1 cellular context compared by ENCODE assay signal in the genomic region with DNA sequence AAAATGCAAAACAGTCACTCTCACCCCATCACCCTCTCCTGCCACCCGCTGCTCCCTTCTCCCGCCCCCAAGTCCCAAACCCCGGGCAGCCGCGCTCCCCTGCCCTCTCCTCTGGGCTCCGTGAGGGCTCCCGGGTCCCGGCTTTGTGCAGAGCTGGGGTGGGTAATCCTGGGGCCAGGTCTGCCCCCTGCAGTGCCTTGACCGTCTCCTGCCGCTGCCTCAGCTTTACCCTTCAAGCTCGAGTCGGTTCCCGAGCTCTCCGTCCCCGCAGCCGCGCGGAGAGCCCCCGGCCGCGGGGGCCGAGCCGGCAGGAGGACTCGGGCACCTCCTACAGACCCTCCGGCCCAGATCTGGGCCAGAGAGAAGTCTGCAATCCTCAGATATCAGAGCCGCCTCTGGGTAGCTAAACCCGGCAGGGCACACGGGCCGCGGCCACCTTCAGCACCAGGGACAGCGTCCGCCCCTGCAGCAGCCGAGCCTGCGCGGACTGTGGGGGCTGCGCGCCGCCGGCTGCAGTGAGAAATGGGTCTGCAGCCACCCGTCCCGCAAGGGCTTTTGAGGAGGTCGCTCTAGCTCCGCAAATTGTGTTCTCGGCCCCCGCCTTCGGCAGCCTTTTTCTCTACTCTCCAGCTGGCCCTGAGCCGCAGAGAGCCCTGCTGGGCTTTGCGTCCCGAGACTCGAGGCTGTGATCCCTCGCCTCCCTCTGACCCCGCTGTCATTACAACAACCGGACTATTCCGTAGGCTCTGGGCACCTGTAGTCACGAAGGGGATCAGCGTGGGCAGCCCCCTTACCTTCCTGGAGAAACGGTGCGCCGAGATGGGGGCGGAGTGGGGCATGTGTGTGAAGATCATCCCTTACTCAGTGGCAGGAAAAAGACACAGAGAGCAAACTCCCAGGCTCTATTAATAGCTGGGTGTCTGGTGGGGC.
TF ChIP-seq lines count a peak whose summit lies in the region.

No MANE protein-coding gene starts in this region.

TF ChIP-seq in HepG2, 621 proteins besides CTCF, POLR2A, EP300 and RAD21 (continued from another document and continues in another):
- TF ChIP-seq, protein P1, sequence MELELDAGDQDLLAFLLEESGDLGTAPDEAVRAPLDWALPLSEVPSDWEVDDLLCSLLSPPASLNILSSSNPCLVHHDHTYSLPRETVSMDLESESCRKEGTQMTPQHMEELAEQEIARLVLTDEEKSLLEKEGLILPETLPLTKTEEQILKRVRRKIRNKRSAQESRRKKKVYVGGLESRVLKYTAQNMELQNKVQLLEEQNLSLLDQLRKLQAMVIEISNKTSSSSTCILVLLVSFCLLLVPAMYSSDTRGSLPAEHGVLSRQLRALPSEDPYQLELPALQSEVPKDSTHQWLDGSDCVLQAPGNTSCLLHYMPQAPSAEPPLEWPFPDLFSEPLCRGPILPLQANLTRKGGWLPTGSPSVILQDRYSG (CRISPR knock-in tag; IDR thresholded peaks at IDR 0.05), result no peak
- no peak for TF ChIP-seq ZSCAN29 (CRISPR knock-in tag; conservative IDR thresholded peaks at IDR 0.05)
- TF ChIP-seq, protein P2, sequence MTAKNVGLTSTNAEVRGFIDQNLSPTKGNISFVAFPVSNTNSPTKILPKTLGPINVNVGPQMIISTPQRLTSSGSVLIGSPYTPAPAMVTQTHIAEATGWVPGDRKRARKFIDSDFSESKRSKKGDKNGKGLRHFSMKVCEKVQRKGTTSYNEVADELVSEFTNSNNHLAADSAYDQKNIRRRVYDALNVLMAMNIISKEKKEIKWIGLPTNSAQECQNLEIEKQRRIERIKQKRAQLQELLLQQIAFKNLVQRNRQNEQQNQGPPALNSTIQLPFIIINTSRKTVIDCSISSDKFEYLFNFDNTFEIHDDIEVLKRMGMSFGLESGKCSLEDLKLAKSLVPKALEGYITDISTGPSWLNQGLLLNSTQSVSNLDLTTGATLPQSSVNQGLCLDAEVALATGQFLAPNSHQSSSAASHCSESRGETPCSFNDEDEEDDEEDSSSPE (CRISPR knock-in tag; IDR thresholded peaks at IDR 0.05), result no peak
- TF ChIP-seq, protein P3, sequence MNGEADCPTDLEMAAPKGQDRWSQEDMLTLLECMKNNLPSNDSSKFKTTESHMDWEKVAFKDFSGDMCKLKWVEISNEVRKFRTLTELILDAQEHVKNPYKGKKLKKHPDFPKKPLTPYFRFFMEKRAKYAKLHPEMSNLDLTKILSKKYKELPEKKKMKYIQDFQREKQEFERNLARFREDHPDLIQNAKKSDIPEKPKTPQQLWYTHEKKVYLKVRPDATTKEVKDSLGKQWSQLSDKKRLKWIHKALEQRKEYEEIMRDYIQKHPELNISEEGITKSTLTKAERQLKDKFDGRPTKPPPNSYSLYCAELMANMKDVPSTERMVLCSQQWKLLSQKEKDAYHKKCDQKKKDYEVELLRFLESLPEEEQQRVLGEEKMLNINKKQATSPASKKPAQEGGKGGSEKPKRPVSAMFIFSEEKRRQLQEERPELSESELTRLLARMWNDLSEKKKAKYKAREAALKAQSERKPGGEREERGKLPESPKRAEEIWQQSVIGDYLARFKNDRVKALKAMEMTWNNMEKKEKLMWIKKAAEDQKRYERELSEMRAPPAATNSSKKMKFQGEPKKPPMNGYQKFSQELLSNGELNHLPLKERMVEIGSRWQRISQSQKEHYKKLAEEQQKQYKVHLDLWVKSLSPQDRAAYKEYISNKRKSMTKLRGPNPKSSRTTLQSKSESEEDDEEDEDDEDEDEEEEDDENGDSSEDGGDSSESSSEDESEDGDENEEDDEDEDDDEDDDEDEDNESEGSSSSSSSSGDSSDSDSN (CRISPR knock-in tag; IDR thresholded peaks at IDR 0.05), result no peak
- no peak for TF ChIP-seq IKZF4 (CRISPR knock-in tag; IDR thresholded peaks at IDR 0.05; ENCODE audit: borderline replicate concordance, low read depth, not compliant biosample characterization)
- no peak for TF ChIP-seq ZNF644 (CRISPR knock-in tag; IDR thresholded peaks at IDR 0.05; ENCODE audit: low read depth)
- TF ChIP-seq, protein P4, sequence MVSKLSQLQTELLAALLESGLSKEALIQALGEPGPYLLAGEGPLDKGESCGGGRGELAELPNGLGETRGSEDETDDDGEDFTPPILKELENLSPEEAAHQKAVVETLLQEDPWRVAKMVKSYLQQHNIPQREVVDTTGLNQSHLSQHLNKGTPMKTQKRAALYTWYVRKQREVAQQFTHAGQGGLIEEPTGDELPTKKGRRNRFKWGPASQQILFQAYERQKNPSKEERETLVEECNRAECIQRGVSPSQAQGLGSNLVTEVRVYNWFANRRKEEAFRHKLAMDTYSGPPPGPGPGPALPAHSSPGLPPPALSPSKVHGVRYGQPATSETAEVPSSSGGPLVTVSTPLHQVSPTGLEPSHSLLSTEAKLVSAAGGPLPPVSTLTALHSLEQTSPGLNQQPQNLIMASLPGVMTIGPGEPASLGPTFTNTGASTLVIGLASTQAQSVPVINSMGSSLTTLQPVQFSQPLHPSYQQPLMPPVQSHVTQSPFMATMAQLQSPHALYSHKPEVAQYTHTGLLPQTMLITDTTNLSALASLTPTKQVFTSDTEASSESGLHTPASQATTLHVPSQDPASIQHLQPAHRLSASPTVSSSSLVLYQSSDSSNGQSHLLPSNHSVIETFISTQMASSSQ (IDR thresholded peaks at IDR 0.05; ENCODE audit: low read depth), result no peak
- TF ChIP-seq, protein P4 (CRISPR knock-in tag; IDR thresholded peaks at IDR 0.05; ENCODE audit: borderline replicate concordance), result no peak
- TF ChIP-seq, protein P5, sequence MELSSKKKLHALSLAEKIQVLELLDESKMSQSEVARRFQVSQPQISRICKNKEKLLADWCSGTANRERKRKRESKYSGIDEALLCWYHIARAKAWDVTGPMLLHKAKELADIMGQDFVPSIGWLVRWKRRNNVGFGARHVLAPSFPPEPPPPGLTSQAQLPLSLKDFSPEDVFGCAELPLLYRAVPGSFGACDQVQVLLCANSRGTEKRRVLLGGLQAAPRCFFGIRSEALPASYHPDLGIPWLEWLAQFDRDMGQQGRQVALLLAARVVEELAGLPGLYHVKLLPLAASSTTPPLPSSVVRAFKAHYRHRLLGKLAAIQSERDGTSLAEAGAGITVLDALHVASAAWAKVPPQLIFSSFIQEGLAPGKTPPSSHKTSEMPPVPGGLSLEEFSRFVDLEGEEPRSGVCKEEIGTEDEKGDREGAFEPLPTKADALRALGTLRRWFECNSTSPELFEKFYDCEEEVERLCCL (CRISPR knock-in tag; IDR thresholded peaks at IDR 0.05; ENCODE audit: borderline replicate concordance), result no peak
- no peak for TF ChIP-seq PLRG1 (conservative IDR thresholded peaks at IDR 0.05)
- no peak for TF ChIP-seq NFRKB (IDR thresholded peaks at IDR 0.05)
- TF ChIP-seq ZNF619 (CRISPR knock-in tag; IDR thresholded peaks at IDR 0.05), result no peak
- TF ChIP-seq, protein P6, sequence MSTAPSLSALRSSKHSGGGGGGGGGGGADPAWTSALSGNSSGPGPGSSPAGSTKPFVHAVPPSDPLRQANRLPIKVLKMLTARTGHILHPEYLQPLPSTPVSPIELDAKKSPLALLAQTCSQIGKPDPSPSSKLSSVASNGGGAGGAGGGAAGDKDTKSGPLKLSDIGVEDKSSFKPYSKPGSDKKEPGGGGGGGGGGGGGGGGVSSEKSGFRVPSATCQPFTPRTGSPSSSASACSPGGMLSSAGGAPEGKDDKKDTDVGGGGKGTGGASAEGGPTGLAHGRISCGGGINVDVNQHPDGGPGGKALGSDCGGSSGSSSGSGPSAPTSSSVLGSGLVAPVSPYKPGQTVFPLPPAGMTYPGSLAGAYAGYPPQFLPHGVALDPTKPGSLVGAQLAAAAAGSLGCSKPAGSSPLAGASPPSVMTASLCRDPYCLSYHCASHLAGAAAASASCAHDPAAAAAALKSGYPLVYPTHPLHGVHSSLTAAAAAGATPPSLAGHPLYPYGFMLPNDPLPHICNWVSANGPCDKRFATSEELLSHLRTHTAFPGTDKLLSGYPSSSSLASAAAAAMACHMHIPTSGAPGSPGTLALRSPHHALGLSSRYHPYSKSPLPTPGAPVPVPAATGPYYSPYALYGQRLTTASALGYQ (CRISPR knock-in tag; IDR thresholded peaks at IDR 0.05), result peak; percentile 37; the same call in 1 of the 2 replicates
- no peak for TF ChIP-seq SRY (CRISPR knock-in tag; IDR thresholded peaks at IDR 0.05)
- no peak for TF ChIP-seq ZNF260 (CRISPR knock-in tag; IDR thresholded peaks at IDR 0.05; ENCODE audit: borderline replicate concordance, low read depth)
- TF ChIP-seq KDM5A (IDR thresholded peaks at IDR 0.05; ENCODE audit: borderline replicate concordance, low read length), result no peak
- TF ChIP-seq EZH2 (conservative IDR thresholded peaks at IDR 0.05; ENCODE audit: low read depth, low read length), result peak; percentile 56; the same call in 1 of the 2 replicates
- TF ChIP-seq ZFP36L1 (CRISPR knock-in tag; IDR thresholded peaks at IDR 0.05), result no peak
- no peak for TF ChIP-seq ZNF720 (CRISPR knock-in tag; IDR thresholded peaks at IDR 0.05)
- no peak for TF ChIP-seq NFIB (CRISPR knock-in tag; IDR thresholded peaks at IDR 0.05; ENCODE audit: borderline replicate concordance)
- 0 out of 2 replicates have a peak, but pooled peaks have one; percentile 45 for TF ChIP-seq GABPB1 (CRISPR knock-in tag; IDR thresholded peaks at IDR 0.05)
- TF ChIP-seq, protein P7, sequence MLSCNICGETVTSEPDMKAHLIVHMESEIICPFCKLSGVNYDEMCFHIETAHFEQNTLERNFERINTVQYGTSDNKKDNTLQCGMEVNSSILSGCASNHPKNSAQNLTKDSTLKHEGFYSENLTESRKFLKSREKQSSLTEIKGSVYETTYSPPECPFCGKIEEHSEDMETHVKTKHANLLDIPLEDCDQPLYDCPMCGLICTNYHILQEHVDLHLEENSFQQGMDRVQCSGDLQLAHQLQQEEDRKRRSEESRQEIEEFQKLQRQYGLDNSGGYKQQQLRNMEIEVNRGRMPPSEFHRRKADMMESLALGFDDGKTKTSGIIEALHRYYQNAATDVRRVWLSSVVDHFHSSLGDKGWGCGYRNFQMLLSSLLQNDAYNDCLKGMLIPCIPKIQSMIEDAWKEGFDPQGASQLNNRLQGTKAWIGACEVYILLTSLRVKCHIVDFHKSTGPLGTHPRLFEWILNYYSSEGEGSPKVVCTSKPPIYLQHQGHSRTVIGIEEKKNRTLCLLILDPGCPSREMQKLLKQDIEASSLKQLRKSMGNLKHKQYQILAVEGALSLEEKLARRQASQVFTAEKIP (CRISPR knock-in tag; IDR thresholded peaks at IDR 0.05; ENCODE audit: borderline replicate concordance), result no peak
- no peak; the same call in 1 of the 2 replicates for TF ChIP-seq ZNF605 (CRISPR knock-in tag; IDR thresholded peaks at IDR 0.05)
- TF ChIP-seq, protein P8, sequence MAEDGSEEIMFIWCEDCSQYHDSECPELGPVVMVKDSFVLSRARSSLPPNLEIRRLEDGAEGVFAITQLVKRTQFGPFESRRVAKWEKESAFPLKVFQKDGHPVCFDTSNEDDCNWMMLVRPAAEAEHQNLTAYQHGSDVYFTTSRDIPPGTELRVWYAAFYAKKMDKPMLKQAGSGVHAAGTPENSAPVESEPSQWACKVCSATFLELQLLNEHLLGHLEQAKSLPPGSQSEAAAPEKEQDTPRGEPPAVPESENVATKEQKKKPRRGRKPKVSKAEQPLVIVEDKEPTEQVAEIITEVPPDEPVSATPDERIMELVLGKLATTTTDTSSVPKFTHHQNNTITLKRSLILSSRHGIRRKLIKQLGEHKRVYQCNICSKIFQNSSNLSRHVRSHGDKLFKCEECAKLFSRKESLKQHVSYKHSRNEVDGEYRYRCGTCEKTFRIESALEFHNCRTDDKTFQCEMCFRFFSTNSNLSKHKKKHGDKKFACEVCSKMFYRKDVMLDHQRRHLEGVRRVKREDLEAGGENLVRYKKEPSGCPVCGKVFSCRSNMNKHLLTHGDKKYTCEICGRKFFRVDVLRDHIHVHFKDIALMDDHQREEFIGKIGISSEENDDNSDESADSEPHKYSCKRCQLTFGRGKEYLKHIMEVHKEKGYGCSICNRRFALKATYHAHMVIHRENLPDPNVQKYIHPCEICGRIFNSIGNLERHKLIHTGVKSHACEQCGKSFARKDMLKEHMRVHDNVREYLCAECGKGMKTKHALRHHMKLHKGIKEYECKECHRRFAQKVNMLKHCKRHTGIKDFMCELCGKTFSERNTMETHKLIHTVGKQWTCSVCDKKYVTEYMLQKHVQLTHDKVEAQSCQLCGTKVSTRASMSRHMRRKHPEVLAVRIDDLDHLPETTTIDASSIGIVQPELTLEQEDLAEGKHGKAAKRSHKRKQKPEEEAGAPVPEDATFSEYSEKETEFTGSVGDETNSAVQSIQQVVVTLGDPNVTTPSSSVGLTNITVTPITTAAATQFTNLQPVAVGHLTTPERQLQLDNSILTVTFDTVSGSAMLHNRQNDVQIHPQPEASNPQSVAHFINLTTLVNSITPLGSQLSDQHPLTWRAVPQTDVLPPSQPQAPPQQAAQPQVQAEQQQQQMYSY (CRISPR knock-in tag; IDR thresholded peaks at IDR 0.05), result no peak
- no peak for TF ChIP-seq NR2C2 (CRISPR knock-in tag; IDR thresholded peaks at IDR 0.05; ENCODE audit: borderline replicate concordance)
- TF ChIP-seq, protein P9, sequence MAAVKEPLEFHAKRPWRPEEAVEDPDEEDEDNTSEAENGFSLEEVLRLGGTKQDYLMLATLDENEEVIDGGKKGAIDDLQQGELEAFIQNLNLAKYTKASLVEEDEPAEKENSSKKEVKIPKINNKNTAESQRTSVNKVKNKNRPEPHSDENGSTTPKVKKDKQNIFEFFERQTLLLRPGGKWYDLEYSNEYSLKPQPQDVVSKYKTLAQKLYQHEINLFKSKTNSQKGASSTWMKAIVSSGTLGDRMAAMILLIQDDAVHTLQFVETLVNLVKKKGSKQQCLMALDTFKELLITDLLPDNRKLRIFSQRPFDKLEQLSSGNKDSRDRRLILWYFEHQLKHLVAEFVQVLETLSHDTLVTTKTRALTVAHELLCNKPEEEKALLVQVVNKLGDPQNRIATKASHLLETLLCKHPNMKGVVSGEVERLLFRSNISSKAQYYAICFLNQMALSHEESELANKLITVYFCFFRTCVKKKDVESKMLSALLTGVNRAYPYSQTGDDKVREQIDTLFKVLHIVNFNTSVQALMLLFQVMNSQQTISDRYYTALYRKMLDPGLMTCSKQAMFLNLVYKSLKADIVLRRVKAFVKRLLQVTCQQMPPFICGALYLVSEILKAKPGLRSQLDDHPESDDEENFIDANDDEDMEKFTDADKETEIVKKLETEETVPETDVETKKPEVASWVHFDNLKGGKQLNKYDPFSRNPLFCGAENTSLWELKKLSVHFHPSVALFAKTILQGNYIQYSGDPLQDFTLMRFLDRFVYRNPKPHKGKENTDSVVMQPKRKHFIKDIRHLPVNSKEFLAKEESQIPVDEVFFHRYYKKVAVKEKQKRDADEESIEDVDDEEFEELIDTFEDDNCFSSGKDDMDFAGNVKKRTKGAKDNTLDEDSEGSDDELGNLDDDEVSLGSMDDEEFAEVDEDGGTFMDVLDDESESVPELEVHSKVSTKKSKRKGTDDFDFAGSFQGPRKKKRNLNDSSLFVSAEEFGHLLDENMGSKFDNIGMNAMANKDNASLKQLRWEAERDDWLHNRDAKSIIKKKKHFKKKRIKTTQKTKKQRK (IDR thresholded peaks at IDR 0.05; ENCODE audit: low read length), result no peak
- TF ChIP-seq ZNF558 (CRISPR knock-in tag; IDR thresholded peaks at IDR 0.05; ENCODE audit: borderline replicate concordance), result peak; percentile 69; the same call in 1 of the 2 replicates
- TF ChIP-seq ZNF761 (CRISPR knock-in tag; conservative IDR thresholded peaks at IDR 0.05), result no peak
- peak; percentile 84 for TF ChIP-seq ZNF124 (CRISPR knock-in tag; IDR thresholded peaks at IDR 0.05)
